31 cellular contexts compared by ENCODE assay signal in genomic region chr1:248914982-248915381, GRCh38. TPM values are rescaled to one million over a fixed set of nuclear protein-coding genes. Genes with fewer than 3 reads are reported as not detected.
DNase-seq lines count a peak whose midpoint lies in the region; ATAC-seq and TF ChIP-seq lines count a peak whose summit lies in the region.
"Had no signal": no experiment of that assay in that cellular context is flagged by ENCODE, and none has a peak within 500 bp of the region (broad histone marks: within the 10 kb centered on the region; RNA-seq: fewer than 3 reads in every experiment).

No MANE protein-coding gene starts in this region.

- peak overlapping the region; percentile 50 for H3K4me2 ChIP-seq in Loucy (ENCODE audit: low read depth, low read length, poor library complexity, severe bottlenecking)

- no peaks in the 10 kb centered on the region for H3K9me3 Mint-ChIP-seq in CD4-positive, CD25-positive, alpha-beta regulatory T cell
- H3K9me3 Mint-ChIP-seq: activated T-helper 2 cell treated with anti-CD3 and anti-CD28 coated beads, Interferon-gamma antibody, Interleukin-2, Interleukin-4, amounts not matched to agents 10 μg/mL and 5 μg/mL and 100 μg/mL, durations not matched to agents 14 hours and 24 hours and 36 hours had no signal

- H3K4me3 ChIP-seq in CD4-positive, CD25-positive, alpha-beta regulatory T cell (ENCODE audit: low read depth, low read length), result no peak overlapping the region
- H3K4me3 ChIP-seq in Loucy (ENCODE audit: low read length, poor library complexity, severe bottlenecking), result no peak overlapping the region
- H3K4me3 ChIP-seq in left ventricle myocardium inferior, result no peak overlapping the region
- H3K4me3 ChIP-seq: GM23248, pancreas, skin epidermis, suprapubic skin, upper lobe of left lung had no signal

- H3K36me3 ChIP-seq in CD4-positive, CD25-positive, alpha-beta regulatory T cell (ENCODE audit: control insufficient read depth, insufficient read depth, low read length), result peaks cover 55% of the 10 kb centered on the region
- H3K36me3 ChIP-seq in Loucy (ENCODE audit: insufficient read depth, low read length), result peaks cover 15% of the 10 kb centered on the region; the same call in 1 of the 2 replicates
- peaks cover 46% of the 10 kb centered on the region for H3K36me3 ChIP-seq in left ventricle myocardium inferior

- H3K9ac ChIP-seq in Loucy (ENCODE audit: low read depth, low read length, poor library complexity, severe bottlenecking), result peak overlapping the region; percentile 31
- H3K9ac ChIP-seq: GM23248 had no signal

- no peaks in the 10 kb centered on the region; the same call in 1 of the 2 replicates for H3K79me2 ChIP-seq in Loucy (ENCODE audit: insufficient read depth, low read length)

- no peaks in the 10 kb centered on the region for H3K4me1 ChIP-seq in CD4-positive, CD25-positive, alpha-beta regulatory T cell (ENCODE audit: control insufficient read depth, insufficient read depth, low read length, poor library complexity, severe bottlenecking)
- peaks cover 42% of the 10 kb centered on the region for H3K4me1 ChIP-seq in Loucy (ENCODE audit: insufficient read depth, low read length, poor library complexity, severe bottlenecking)
- H3K4me1 ChIP-seq in left ventricle myocardium inferior, result peaks cover 30% of the 10 kb centered on the region
- H3K4me1 ChIP-seq: Caco-2, pancreas, suprapubic skin, upper lobe of left lung had no signal

- H4K20me1 ChIP-seq in Loucy (ENCODE audit: insufficient read depth, low read length, poor library complexity, severe bottlenecking), result no peaks in the 10 kb centered on the region

- H3F3A ChIP-seq in Loucy (ENCODE audit: low read depth), result 0 out of 2 replicates have a peak, but pooled peaks cover 3% of the 10 kb centered on the region

- no peaks in the 10 kb centered on the region for H3K27me3 ChIP-seq in CD4-positive, CD25-positive, alpha-beta regulatory T cell (ENCODE audit: control insufficient read depth, insufficient read depth, low read length)
- H3K27me3 ChIP-seq in Loucy (ENCODE audit: insufficient read depth, low read length, poor library complexity, severe bottlenecking) (no peaks in the 10 kb centered on the region), left ventricle myocardium inferior (ENCODE audit: low read depth) (no peaks in the 10 kb centered on the region)
- H3K27me3 ChIP-seq: pancreas, suprapubic skin, upper lobe of left lung had no signal

- peak overlapping the region in 2 of 3 donors; percentile 44 to 84 for H3K27ac Mint-ChIP-seq in CD4-positive, CD25-positive, alpha-beta regulatory T cell
- H3K27ac Mint-ChIP-seq: activated CD4-positive, alpha-beta T cell treated with anti-CD3 and anti-CD28 coated beads for 36 hours; activated CD8-positive, alpha-beta T cell treated with anti-CD3 and anti-CD28 coated beads, Interleukin-2, amount 10 ng/mL, durations not matched to agents 7 days and 5 days; activated naive CD8-positive, alpha-beta T cell; activated T-helper 2 cell treated with anti-CD3 and anti-CD28 coated beads, Interferon-gamma antibody, Interleukin-2, Interleukin-4, amounts not matched to agents 10 μg/mL and 5 μg/mL and 100 μg/mL, durations not matched to agents 14 hours and 24 hours and 36 hours had no signal

- no peaks in the 10 kb centered on the region for H3K27me3 Mint-ChIP-seq in CD4-positive, CD25-positive, alpha-beta regulatory T cell
- H3K27me3 Mint-ChIP-seq: activated CD4-positive, alpha-beta T cell treated with anti-CD3 and anti-CD28 coated beads for 36 hours; activated naive CD8-positive, alpha-beta T cell had no signal

- no peak overlapping the region for H3K4me3 Mint-ChIP-seq in CD4-positive, CD25-positive, alpha-beta regulatory T cell
- H3K4me3 Mint-ChIP-seq: activated CD4-positive, alpha-beta T cell treated with anti-CD3 and anti-CD28 coated beads for 36 hours; activated CD8-positive, alpha-beta T cell treated with anti-CD3 and anti-CD28 coated beads, Interleukin-2, amount 10 ng/mL, durations not matched to agents 7 days and 5 days; activated naive CD8-positive, alpha-beta T cell; neural crest cell had no signal

- intact Hi-C loops in left ventricle myocardium inferior (cut with micrococcal nuclease), result no loop called here

- H3K27ac ChIP-seq in CD4-positive, CD25-positive, alpha-beta regulatory T cell (ENCODE audit: insufficient read depth, low read length, poor library complexity, severe bottlenecking), result no peak overlapping the region
- H3K27ac ChIP-seq in left ventricle myocardium inferior (replicated peaks), result peak overlapping the region; percentile 47
- H3K27ac ChIP-seq: epithelial cell of prostate, GM23248, pancreas, skin epidermis, suprapubic skin, upper lobe of left lung had no signal

- no peaks in the 10 kb centered on the region for H3K9me2 ChIP-seq in Loucy (replicated peaks; ENCODE audit: low read depth, low read length)

- TF ChIP-seq CTCF in Loucy (conservative IDR thresholded peaks at IDR 0.05; ENCODE audit: low read length) (no peak), left ventricle myocardium inferior (IDR thresholded peaks at IDR 0.05; ENCODE audit: borderline replicate concordance) (no peak)

- ATAC-seq in CD4-positive, CD25-positive, alpha-beta regulatory T cell (ENCODE audit: low read depth in 2 of 2), result no peak
- ATAC-seq in GM18861 (IDR thresholded peaks at IDR 0.05; ENCODE audit: unreplicated experiment), result no peak
- ATAC-seq: activated CD4-positive, alpha-beta T cell treated with anti-CD3 and anti-CD28 coated beads for 36 hours; activated CD8-positive, alpha-beta T cell treated with anti-CD3 and anti-CD28 coated beads, Interleukin-2, amount 10 ng/mL, durations not matched to agents 7 days and 5 days; pancreas had no signal

- no peaks in the 10 kb centered on the region for H3K9me3 ChIP-seq in CD4-positive, CD25-positive, alpha-beta regulatory T cell (ENCODE audit: control insufficient read depth in 2 of 2, low read length in 2 of 2)
- no peaks in the 10 kb centered on the region for H3K9me3 ChIP-seq in Loucy (ENCODE audit: insufficient read depth, low read depth, low read length)
- H3K9me3 ChIP-seq in left ventricle myocardium inferior (replicated peaks), result no peaks in the 10 kb centered on the region
- H3K9me3 ChIP-seq: Caco-2, pancreas, suprapubic skin, upper lobe of left lung had no signal

- H2AFZ ChIP-seq in Loucy (ENCODE audit: low read length), result no peak overlapping the region
- H2AFZ ChIP-seq: GM23248 had no signal

- H3K36me3 Mint-ChIP-seq in CD4-positive, CD25-positive, alpha-beta regulatory T cell, result peaks cover 54% of the 10 kb centered on the region

- no peak for DNase-seq in CD4-positive, CD25-positive, alpha-beta regulatory T cell
- DNase-seq in NCI-H2171 (lab: John Stamatoyannopoulos, UW) (peak; percentile 14), left ventricle myocardium inferior (no peak), DMS 273 treated with DMSO at 0.1 percent for 48 hours (lab: John Stamatoyannopoulos, UW) (no peak), dermis blood vessel endothelial cell (no peak)
- DNase-seq: activated CD4-positive, alpha-beta T cell treated with anti-CD3 and anti-CD28 coated beads for 36 hours; activated CD8-positive, alpha-beta T cell treated with anti-CD3 and anti-CD28 coated beads, Interleukin-2, amount 10 ng/mL, durations not matched to agents 7 days and 5 days; aorta; C1 segment of cervical spinal cord; Caco-2; DMS79 treated with DMSO at 0.1 percent for 48 hours; effector CD8-positive, alpha-beta T cell; GDM1; GM23248; hippocampal formation; mesenchymal stem cell; MV-4-11; NCI-H187 treated with DMSO at 0.1 percent for 48 hours; NCI-H446 treated with DMSO at 0.1 percent for 48 hours; pancreas; SHP77 treated with DMSO at 0.1 percent for 48 hours; stimulated activated naive CD4-positive, alpha-beta T cell; upper lobe of left lung had no signal

- H3K4me1 Mint-ChIP-seq in CD4-positive, CD25-positive, alpha-beta regulatory T cell, result peaks cover 7 to 15% (median 14%) of the 10 kb centered on the region in 4 donors
- H3K4me1 Mint-ChIP-seq: activated CD4-positive, alpha-beta T cell treated with anti-CD3 and anti-CD28 coated beads for 36 hours; neural crest cell had no signal

RNA-seq across cellular contexts. Expression of gene PGBD2, which starts 8.9 kb away (rescaled TPM):
- total RNA-seq in CD4-positive, CD25-positive, alpha-beta regulatory T cell, result 3.2 TPM
- polyA plus RNA-seq in CD4-positive, CD25-positive, alpha-beta regulatory T cell, result 10 to 100 TPM in 1 of 4 donors, 1 to 10 TPM in 3; 7.2 to 10.8 (median 8.3) TPM
- total RNA-seq in left ventricle myocardium inferior (3.9 TPM), dermis blood vessel endothelial cell (8.9 and 17.0 TPM in 2 replicates)

RNA-seq across cellular contexts. Expression of gene ZNF692, which starts 56.1 kb away (rescaled TPM):
- total RNA-seq in CD4-positive, CD25-positive, alpha-beta regulatory T cell, result 50.6 TPM
- polyA plus RNA-seq in CD4-positive, CD25-positive, alpha-beta regulatory T cell, result 1 to 10 TPM; 6.0 to 9.8 (median 7.2) TPM
- total RNA-seq in left ventricle myocardium inferior (23.0 TPM), dermis blood vessel endothelial cell (7.7 and 16.5 TPM in 2 replicates)
